Comparison of ENCODE assay signal across 1 cellular context in the genomic region with DNA sequence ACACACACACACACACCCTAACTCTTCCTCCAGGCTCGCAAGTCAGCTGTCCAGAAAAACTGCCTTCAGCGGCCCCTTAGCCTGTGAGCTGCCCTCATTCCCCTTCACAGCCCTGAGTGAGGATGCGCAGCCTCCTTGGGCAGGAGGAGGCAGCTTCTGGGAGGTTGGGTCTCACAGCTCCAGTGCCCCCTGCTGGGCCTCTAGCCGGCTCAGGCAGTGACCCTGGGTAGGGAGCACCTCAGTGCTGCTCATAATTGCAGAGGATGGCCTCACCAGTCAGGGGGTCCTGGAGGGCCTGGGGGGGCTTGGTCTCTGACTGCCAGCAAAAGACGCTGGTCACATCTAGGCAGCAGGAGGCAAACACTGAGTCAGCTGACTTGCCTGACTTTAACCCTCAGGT.
TF ChIP-seq lines count a peak whose summit lies in the region.

No MANE protein-coding gene starts in this region.

TF ChIP-seq in H1, 55 proteins besides CTCF, POLR2A, EP300 and RAD21 (continued from another document):
- TF ChIP-seq RBBP5 (IDR thresholded peaks at IDR 0.05; ENCODE audit: borderline replicate concordance, low read depth, low read length) (no peak), CBX8 (IDR thresholded peaks at IDR 0.05; ENCODE audit: borderline replicate concordance, low read depth, low read length) (no peak), TBP (IDR thresholded peaks at IDR 0.05; ENCODE audit: low read depth, low read length) (no peak), EGR1 (IDR thresholded peaks at IDR 0.05; ENCODE audit: borderline replicate concordance, low read depth, low read length) (no peak), GABPA (IDR thresholded peaks at IDR 0.05; ENCODE audit: borderline replicate concordance, insufficient read depth, low read length) (no peak), MAFK (IDR thresholded peaks at IDR 0.05; ENCODE audit: low read depth, low read length) (no peak), HDAC2 (IDR thresholded peaks at IDR 0.05; ENCODE audit: borderline replicate concordance in 1 of 2, low read depth in 2 of 2, low read length in 2 of 2) (no peak)
